19 cellular contexts compared by ENCODE assay signal in genomic region chr22:24164823-24165379, GRCh38. TPM values are rescaled to one million over a fixed set of nuclear protein-coding genes. Genes with fewer than 3 reads are reported as not detected.
A peak's percentile ranks its signal among the peaks of the same experiment; 100 is the strongest.
DNase-seq lines count a peak whose midpoint lies in the region; ATAC-seq and TF ChIP-seq lines count a peak whose summit lies in the region.
"Had no signal": no experiment of that assay in that cellular context is flagged by ENCODE, and none has a peak within 500 bp of the region (broad histone marks: within the 10 kb centered on the region; RNA-seq: fewer than 3 reads in every experiment).

No MANE protein-coding gene starts in this region.

- H3K4me1 Mint-ChIP-seq in stimulated activated naive CD8-positive, alpha-beta T cell treated with anti-CD3 and anti-CD28 coated beads, Interleukin-15, Interleukin-2, amounts not matched to agents 100 ng/mL and 50 ng/mL, for 24 hours (ENCODE audit: low read depth): peaks cover 33% of the 10 kb centered on the region
- H3K4me1 Mint-ChIP-seq in memory B cell: peaks cover 8% of the 10 kb centered on the region
- no peaks in the 10 kb centered on the region for H3K4me1 Mint-ChIP-seq in endodermal cell
- H3K4me1 Mint-ChIP-seq: mesothelial cell of epicardium had no signal

- H3K4me3 ChIP-seq in effector memory CD4-positive, alpha-beta T cell (ENCODE audit: insufficient read depth, low read depth, low read length, poor library complexity, severe bottlenecking): no peak overlapping the region
- no peak overlapping the region for H3K4me3 ChIP-seq in endodermal cell (ENCODE audit: low read length)
- H3K4me3 ChIP-seq: K562, prostate gland, testis had no signal

- H3K27ac ChIP-seq in effector memory CD4-positive, alpha-beta T cell (ENCODE audit: insufficient read depth, low read length, poor library complexity, severe bottlenecking): peak overlapping the region; percentile 2
- no peak overlapping the region for H3K27ac ChIP-seq in endodermal cell (ENCODE audit: low read depth, low read length)
- H3K27ac ChIP-seq: prostate gland, testis had no signal

- no peak for TF ChIP-seq CTCF in endodermal cell (conservative IDR thresholded peaks at IDR 0.05)

- WGBS in endodermal cell (ENCODE audit: insufficient coverage in 1 of 2, insufficient read length in 1 of 2), 2 experiments: 90 to 100% methylated on average over 5 to 7 of the region's 7 CpGs

- H3K36me3 ChIP-seq in effector memory CD4-positive, alpha-beta T cell (ENCODE audit: control insufficient read depth, insufficient read depth, low read length): peaks cover 84% of the 10 kb centered on the region
- peaks cover 8% of the 10 kb centered on the region for H3K36me3 ChIP-seq in endodermal cell (ENCODE audit: control insufficient read depth, insufficient read depth, low read length)

- peak overlapping the region; percentile 5 for H3K27ac Mint-ChIP-seq in stimulated activated naive CD8-positive, alpha-beta T cell treated with anti-CD3 and anti-CD28 coated beads, Interleukin-15, Interleukin-2, amounts not matched to agents 100 ng/mL and 50 ng/mL, for 24 hours
- peak overlapping the region; percentile 21 for H3K27ac Mint-ChIP-seq in memory B cell
- no peak overlapping the region for H3K27ac Mint-ChIP-seq in endodermal cell
- H3K27ac Mint-ChIP-seq: mesothelial cell of epicardium, nephron progenitor cell had no signal

- H3K9ac ChIP-seq in endodermal cell (ENCODE audit: extremely low read depth, low read length, poor library complexity, severe bottlenecking): no peak overlapping the region

- no peaks in the 10 kb centered on the region for H3K9me3 Mint-ChIP-seq in stimulated activated naive CD8-positive, alpha-beta T cell treated with anti-CD3 and anti-CD28 coated beads, Interleukin-15, Interleukin-2, amounts not matched to agents 100 ng/mL and 50 ng/mL, for 24 hours
- H3K9me3 Mint-ChIP-seq in memory B cell: no peaks in the 10 kb centered on the region
- no peaks in the 10 kb centered on the region for H3K9me3 Mint-ChIP-seq in endodermal cell
- H3K9me3 Mint-ChIP-seq: mesothelial cell of epicardium, nephron progenitor cell had no signal

- H3K4me3 Mint-ChIP-seq in stimulated activated naive CD8-positive, alpha-beta T cell treated with anti-CD3 and anti-CD28 coated beads, Interleukin-15, Interleukin-2, amounts not matched to agents 100 ng/mL and 50 ng/mL, for 24 hours: no peak overlapping the region
- H3K4me3 Mint-ChIP-seq in memory B cell (no peak overlapping the region), endodermal cell (no peak overlapping the region)
- H3K4me3 Mint-ChIP-seq: mesothelial cell of epicardium, nephron progenitor cell had no signal

- no peaks in the 10 kb centered on the region for H3K9me3 ChIP-seq in effector memory CD4-positive, alpha-beta T cell (ENCODE audit: control insufficient read depth, low read length)
- no peaks in the 10 kb centered on the region for H3K9me3 ChIP-seq in endodermal cell (ENCODE audit: control insufficient read depth, low read length)
- H3K9me3 ChIP-seq: prostate gland, testis had no signal

- H3K36me3 Mint-ChIP-seq in stimulated activated naive CD8-positive, alpha-beta T cell treated with anti-CD3 and anti-CD28 coated beads, Interleukin-15, Interleukin-2, amounts not matched to agents 100 ng/mL and 50 ng/mL, for 24 hours (ENCODE audit: low read depth): peaks cover 11% of the 10 kb centered on the region
- H3K36me3 Mint-ChIP-seq in memory B cell: peaks cover 17% of the 10 kb centered on the region
- peaks cover 17% of the 10 kb centered on the region for H3K36me3 Mint-ChIP-seq in endodermal cell (ENCODE audit: low read depth)
- H3K36me3 Mint-ChIP-seq: mesothelial cell of epicardium had no signal

- DNase-seq in stimulated activated naive CD8-positive, alpha-beta T cell treated with anti-CD3 and anti-CD28 coated beads, Interleukin-15, Interleukin-2, amounts not matched to agents 100 U/mL and 50 U/mL, for 24 hours: no peak
- no peak for DNase-seq in effector memory CD4-positive, alpha-beta T cell
- DNase-seq in memory B cell (ENCODE audit: low spot score in 2 of 2): no peak
- no peak for DNase-seq in NCI-H2029 (lab: John Stamatoyannopoulos, UW)
- DNase-seq in endodermal cell: no peak
- DNase-seq in NCI-H446 treated with DMSO at 0.1 percent for 48 hours (lab: John Stamatoyannopoulos, UW): no peak
- DNase-seq: activated CD4-positive, alpha-beta T cell treated with anti-CD3 and anti-CD28 coated beads, Interleukin-2, amount 50 U/mL, for 48 hours; activated naive CD4-positive, alpha-beta T cell treated with Interleukin-2 at 50 U/mL for 16 hours; hypothalamus; NCI-H2081; NCI-H524 treated with DMSO at 0.1 percent for 48 hours; nephron progenitor cell; stimulated activated CD8-positive, alpha-beta memory T cell treated with anti-CD3 and anti-CD28 coated beads, Interleukin-4, amount 100 ng/mL, for 48 hours; T-helper 1 cell; testis had no signal

- H3K4me1 ChIP-seq in effector memory CD4-positive, alpha-beta T cell (ENCODE audit: control insufficient read depth, insufficient read depth, low read length, poor library complexity, severe bottlenecking): no peaks in the 10 kb centered on the region
- no peaks in the 10 kb centered on the region for H3K4me1 ChIP-seq in endodermal cell (ENCODE audit: control insufficient read depth, insufficient read depth, low read length)
- H3K4me1 ChIP-seq: prostate gland, testis had no signal

- ATAC-seq in stimulated activated naive CD8-positive, alpha-beta T cell treated with anti-CD3 and anti-CD28 coated beads, Interleukin-15, Interleukin-2, amounts not matched to agents 100 U/mL and 50 U/mL, for 24 hours: no peak
- no peak for ATAC-seq in memory B cell (ENCODE audit: low read depth)
- ATAC-seq: K562 had no signal

- H3K27me3 Mint-ChIP-seq in stimulated activated naive CD8-positive, alpha-beta T cell treated with anti-CD3 and anti-CD28 coated beads, Interleukin-15, Interleukin-2, amounts not matched to agents 100 ng/mL and 50 ng/mL, for 24 hours: no peaks in the 10 kb centered on the region
- H3K27me3 Mint-ChIP-seq in memory B cell (no peaks in the 10 kb centered on the region), endodermal cell (ENCODE audit: insufficient read depth) (no peaks in the 10 kb centered on the region)

- H3K27me3 ChIP-seq in effector memory CD4-positive, alpha-beta T cell (replicated peaks; ENCODE audit: control insufficient read depth, insufficient read depth, low read length, poor library complexity, severe bottlenecking): no peaks in the 10 kb centered on the region
- no peaks in the 10 kb centered on the region for H3K27me3 ChIP-seq in endodermal cell (ENCODE audit: control insufficient read depth, insufficient read depth, low read length, poor library complexity, severe bottlenecking)
- H3K27me3 ChIP-seq: testis had no signal

RNA-seq across cellular contexts. Expression of gene SUSD2, which starts 16.4 kb away (rescaled TPM):
- total RNA-seq in endodermal cell: 1 to 10 TPM in 1 of 2 donors, under 1 TPM in 1; 0.40 to 1.6 TPM
- 2.9 TPM for polyA plus RNA-seq in endodermal cell (2013, experiment 1 of 2)
- 2.2 TPM for polyA plus RNA-seq in endodermal cell (2013, experiment 2 of 2)
